ENCODE assay signal across 8 cellular contexts in the genomic region with DNA sequence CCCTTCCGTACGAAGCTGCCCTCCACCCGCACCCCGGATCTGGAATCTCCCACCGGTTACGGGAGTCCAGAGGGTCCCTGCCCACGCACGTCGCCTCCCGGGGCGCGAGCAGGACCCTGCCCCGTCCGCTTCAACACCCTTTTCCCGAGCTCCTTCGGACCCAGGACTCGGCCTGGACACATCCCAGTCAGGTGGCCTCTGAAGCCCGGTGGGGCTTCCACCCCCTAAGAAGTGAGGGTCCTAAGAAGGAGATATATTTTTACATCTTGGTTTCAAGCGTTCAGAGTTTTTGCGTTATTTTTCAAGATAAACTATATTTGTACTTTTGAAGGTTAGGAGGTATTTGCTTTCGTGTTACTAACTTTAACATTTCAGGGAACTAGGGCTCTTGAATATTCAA. TPM values are rescaled to one million over a fixed set of nuclear protein-coding genes. Genes with fewer than 3 reads are reported as not detected.
DNase-seq lines count a peak whose midpoint lies in the region; ATAC-seq and TF ChIP-seq lines count a peak whose summit lies in the region.

No MANE protein-coding gene starts in this region.

- no peaks in the 10 kb centered on the region for H3F3A ChIP-seq in OCI-LY1 (ENCODE audit: insufficient read depth, low read length)

- H3K27ac ChIP-seq in OCI-LY1 (ENCODE audit: low read depth, low read length, poor library complexity, severe bottlenecking) (no peak overlapping the region), ovary (no peak overlapping the region)

- TF ChIP-seq CTCF in Calu3 (IDR thresholded peaks at IDR 0.05; ENCODE audit: unreplicated experiment): no peak
- no peak for TF ChIP-seq CTCF in OCI-LY1 (IDR thresholded peaks at IDR 0.05; ENCODE audit: low read length)
- TF ChIP-seq CTCF in epithelial cell of esophagus (IDR thresholded peaks at IDR 0.05; ENCODE audit: insufficient read depth, low read depth, low read length, missing control alignments): no peak
- TF ChIP-seq CTCF in ovary (IDR thresholded peaks at IDR 0.05): no peak

- no peaks in the 10 kb centered on the region for H3K9me3 ChIP-seq in OCI-LY1 (ENCODE audit: low read length)
- no peaks in the 10 kb centered on the region for H3K9me3 ChIP-seq in ovary

- H3K4me3 Mint-ChIP-seq in Calu3 (ENCODE audit: low read depth, unreplicated experiment): peak overlapping the region; percentile 81

- peaks cover 17% of the 10 kb centered on the region for H3K79me2 ChIP-seq in OCI-LY1 (ENCODE audit: insufficient read depth, low read length)

- intact Hi-C loops in Calu3 (cut with micrococcal nuclease; ENCODE audit: unreplicated experiment) (no loop called here), ovary (cut with DNase I) (no loop called here)

- H3K9me2 ChIP-seq in OCI-LY1 (ENCODE audit: low read depth, low read length): no peaks in the 10 kb centered on the region

- peaks cover 30% of the 10 kb centered on the region for H3K4me1 Mint-ChIP-seq in Calu3 (ENCODE audit: low read depth, unreplicated experiment)

- peaks cover 8% of the 10 kb centered on the region for H3K27me3 Mint-ChIP-seq in Calu3 (ENCODE audit: unreplicated experiment)

- no peak for TF ChIP-seq EP300 in ovary (IDR thresholded peaks at IDR 0.05)

- no peak overlapping the region for H2AFZ ChIP-seq in OCI-LY1 (ENCODE audit: low read length)

- H3K27me3 ChIP-seq in OCI-LY1 (ENCODE audit: insufficient read depth, low read length): no peaks in the 10 kb centered on the region
- H3K27me3 ChIP-seq in ovary: no peaks in the 10 kb centered on the region

- no TSS peak for BruUV-seq in Calu3 (replicated peaks; lab: Mats Ljungman, UMichigan)

- peak overlapping the region; percentile 98 for H3K9ac ChIP-seq in OCI-LY1 (ENCODE audit: low read length)

- peaks cover 61% of the 10 kb centered on the region for H3K36me3 Mint-ChIP-seq in Calu3 (ENCODE audit: insufficient read depth, unreplicated experiment)

- CTCF ChIA-PET in Calu3 (lab: Charles Lee): interaction anchor here (0.6 to 1.2 kb wide), 5 partner anchors 9 to 231 kb away, joined by 3 to 11 read pairs (median 3); no protein-coding TSS in a partner anchor

- H4K20me1 ChIP-seq in OCI-LY1 (ENCODE audit: insufficient read depth, low read length): no peaks in the 10 kb centered on the region

- H3K36me3 ChIP-seq in OCI-LY1 (ENCODE audit: insufficient read depth, low read length) (peaks cover 19% of the 10 kb centered on the region; the same call in 1 of the 2 replicates), ovary (no peaks in the 10 kb centered on the region)

- H3K9me3 Mint-ChIP-seq in Calu3 (ENCODE audit: low read depth, unreplicated experiment): no peaks in the 10 kb centered on the region

- 0 to 1% (median 0%) methylated on average over 21 of the region's 21 CpGs for WGBS in ovary, 3 donors

- no peak for ATAC-seq in GM21717 (IDR thresholded peaks at IDR 0.05; ENCODE audit: unreplicated experiment)

- H3K4me1 ChIP-seq in OCI-LY1 (ENCODE audit: insufficient read depth, low read length, severe bottlenecking): peaks cover 16% of the 10 kb centered on the region
- H3K4me1 ChIP-seq in ovary (ENCODE audit: insufficient read depth): peaks cover 8% of the 10 kb centered on the region

- H3K4me3 ChIP-seq in OCI-LY1 (ENCODE audit: low read depth, low read length, poor library complexity, severe bottlenecking) (peak overlapping the region; percentile 94), epithelial cell of esophagus (ENCODE audit: low read length) (peak overlapping the region; percentile 93), ovary (peak overlapping the region; percentile 93)

- H3K4me2 ChIP-seq in OCI-LY1 (ENCODE audit: low read length): peak overlapping the region; percentile 100

- TF ChIP-seq POLR2A in ovary (IDR thresholded peaks at IDR 0.05): no peak

- DNase-seq in Calu3 (no peak), epithelial cell of esophagus (ENCODE audit: low read depth) (no peak), ovary (no peak), GOT3 (lab: John Stamatoyannopoulos, UW) (no peak), germinal center (ENCODE audit: low spot score) (no peak), NCI-H446 (lab: John Stamatoyannopoulos, UW) (no peak)

- H3K27ac Mint-ChIP-seq in Calu3 (ENCODE audit: unreplicated experiment): peak overlapping the region; percentile 76

RNA-seq across cellular contexts. Expression of a gene that starts 0.6 kb away (rescaled TPM):
- total RNA-seq in Calu3 (2022): 127 and 146 TPM in 2 replicates
- total RNA-seq in ovary: 10 to 100 TPM; 40.2 to 80.2 (median 74.8) TPM
- 10 to 100 TPM; 18.9 to 59.5 TPM for polyA plus RNA-seq in ovary

RNA-seq across cellular contexts. Expression of a gene that starts 18.9 kb away (rescaled TPM):
- total RNA-seq in Calu3 (2022) (not detected in 2 replicates), ovary (under 1 TPM in 2 of 7 donors, not detected in 5; 0.18 to 0.24 TPM)
- polyA plus RNA-seq in ovary: not detected

RNA-seq across cellular contexts. Expression of a gene that starts 19.8 kb away (rescaled TPM):
- total RNA-seq in Calu3 (2022) (0.44 TPM in 1 of 2 replicates, not detected in the other), ovary (under 1 TPM in 3 of 7 donors, not detected in 4; 0.17 to 0.54 (median 0.33) TPM)
- under 1 TPM in 1 of 2 donors, not detected in 1; 0.10 TPM for polyA plus RNA-seq in ovary

RNA-seq across cellular contexts. Expression of a gene that starts 37.5 kb away (rescaled TPM):
- total RNA-seq in Calu3 (2022) (0.26 TPM in 1 of 2 replicates, not detected in the other), ovary (1 to 10 TPM in 1 of 7 donors, under 1 TPM in 1, not detected in 5; 0.60 to 1.1 TPM)
- not detected for polyA plus RNA-seq in ovary

RNA-seq across cellular contexts. Expression of a gene that starts 57.2 kb away (rescaled TPM):
- total RNA-seq in Calu3 (2022) (93.4 and 94.4 TPM in 2 replicates), ovary (10 to 100 TPM; 17.6 to 39.4 (median 35.0) TPM)
- polyA plus RNA-seq in ovary: 10 to 100 TPM; 17.0 to 30.5 TPM
